12 cellular contexts compared by ENCODE assay signal in genomic region chr14:67464377-67464776, GRCh38. TPM values are rescaled to one million over a fixed set of nuclear protein-coding genes. Genes with fewer than 3 reads are reported as not detected.
"Had no signal": no experiment of that assay in that cellular context is flagged by ENCODE, and none has a peak within 500 bp of the region (broad histone marks: within the 10 kb centered on the region; RNA-seq: fewer than 3 reads in every experiment).

No MANE protein-coding gene starts in this region.

- H3K9me3 ChIP-seq: stomach, thoracic aorta had no signal

- H3K4me1 ChIP-seq: stomach had no signal

- H3K4me3 ChIP-seq: coronary artery, hepatocyte, stomach, thoracic aorta had no signal

- H3K27ac ChIP-seq: coronary artery, hepatocyte, stomach, thoracic aorta, VCaP had no signal

- DNase-seq: activated CD4-positive, alpha-beta T cell treated with anti-CD3 and anti-CD28 coated beads for 48 hours; effector CD8-positive, alpha-beta T cell; erythroblast; mesendoderm; stimulated activated CD4-positive, alpha-beta T cell treated with anti-CD3 and anti-CD28 coated beads, Interleukin-2, amount 100 ng/mL, for 48 hours; stomach; T1000 had no signal

- H3K36me3 ChIP-seq: stomach, thoracic aorta had no signal

- H3K27me3 ChIP-seq: hepatocyte, stomach had no signal

RNA-seq across cellular contexts. Expression of gene PLEK2, which starts 52.4 kb away (rescaled TPM):
- total RNA-seq: osteocyte had no signal
